In genomic region chr5:12330381-12330780, GRCh38 we compare ENCODE assay signal across 26 cellular contexts.
DNase-seq lines count a peak whose midpoint lies in the region; ATAC-seq and TF ChIP-seq lines count a peak whose summit lies in the region.
"Had no signal": no experiment of that assay in that cellular context is flagged by ENCODE, and none has a peak within 500 bp of the region (broad histone marks: within the 10 kb centered on the region; RNA-seq: fewer than 3 reads in every experiment).

No MANE protein-coding gene starts in this region.

- DNase-seq in DMS53 (lab: John Stamatoyannopoulos, UW) (peak; percentile 64), DMS53 treated with DMSO at 0.1 percent for 48 hours (lab: John Stamatoyannopoulos, UW; ENCODE audit: unreplicated experiment) (no peak), WTC11 (ENCODE audit: low spot score) (no peak), SW480 (ENCODE audit: low spot score) (no peak)
- no peak for DNase-seq in activated T-cell treated with anti-CD3 and anti-CD28 coated beads, Interleukin-2, amount 50 U/mL, for 48 hours
- DNase-seq: CD8-positive, alpha-beta memory T cell; DMS 273 treated with DMSO at 0.1 percent for 48 hours; DND-41; HFFc6; Karpas-422; NCI-H1092 treated with DMSO at 0.1 percent for 48 hours; NCI-H1436 treated with DMSO at 0.1 percent for 48 hours; NCI-H1930; NCI-H2171; NCI-H524; NCI-H82; Peyer's patch; SHP77 treated with DMSO at 0.1 percent for 48 hours had no signal

- peaks cover 24% of the 10 kb centered on the region for H3K9me3 Mint-ChIP-seq in WTC11

- H3K9me3 ChIP-seq in HUES48 (ENCODE audit: control insufficient read depth, insufficient read depth, low read length) (peaks cover 20% of the 10 kb centered on the region), iPS-20b (ENCODE audit: insufficient read depth, low read depth, low read length) (peaks cover 21% of the 10 kb centered on the region; the same call in 1 of the 2 replicates)
- H3K9me3 ChIP-seq: HAP-1, Peyer's patch had no signal

- H3K9ac ChIP-seq in HUES48 (ENCODE audit: low read depth, low read length) (no peak overlapping the region), iPS-20b (ENCODE audit: low read depth, low read length) (peak overlapping the region; percentile 36; the same call in 1 of the 2 replicates)

- peak overlapping the region; percentile 94 for H3K27ac ChIP-seq in HUES48 (ENCODE audit: low read depth, low read length)
- peak overlapping the region; percentile 7 for H3K27ac ChIP-seq in iPS-20b (ENCODE audit: low read length)
- H3K27ac ChIP-seq: 22Rv1, C4-2B, Peyer's patch had no signal

- no peaks in the 10 kb centered on the region; the same call in 1 of the 2 replicates for H3K27me3 Mint-ChIP-seq in WTC11 (ENCODE audit: low read depth)
- H3K27me3 Mint-ChIP-seq: B cell; CD8-positive, alpha-beta memory T cell had no signal

- H3K4me3 ChIP-seq in HUES48 (ENCODE audit: low read depth, low read length), result no peak overlapping the region
- peak overlapping the region; percentile 25; the same call in 1 of the 2 replicates for H3K4me3 ChIP-seq in iPS-20b (ENCODE audit: low read length)
- H3K4me3 ChIP-seq: HAP-1, Peyer's patch had no signal

- H3K27me3 ChIP-seq in HUES48 (ENCODE audit: control insufficient read depth, insufficient read depth, low read length) (no peaks in the 10 kb centered on the region), iPS-20b (ENCODE audit: insufficient read depth, low read length) (no peaks in the 10 kb centered on the region)
- H3K27me3 ChIP-seq: Peyer's patch had no signal

- TF ChIP-seq CTCF in WTC11 (IDR thresholded peaks at IDR 0.05), result no peak

- CTCF ChIA-PET in WTC11 (lab: Charles Lee), result interaction anchor here (0.7 kb wide), 1 partner anchor 38 kb away, joined by 3 read pairs; no protein-coding TSS in a partner anchor

- H3K4me1 Mint-ChIP-seq in WTC11, result peaks cover 74% of the 10 kb centered on the region
- H3K4me1 Mint-ChIP-seq: B cell; CD8-positive, alpha-beta memory T cell had no signal

- peak overlapping the region; percentile 26; the same call in 1 of the 2 replicates for H3K4me3 Mint-ChIP-seq in WTC11
- H3K4me3 Mint-ChIP-seq: B cell; CD8-positive, alpha-beta memory T cell; HFFc6 had no signal

- peaks cover 28% of the 10 kb centered on the region for H3K36me3 Mint-ChIP-seq in WTC11
- H3K36me3 Mint-ChIP-seq: CD8-positive, alpha-beta memory T cell had no signal

- H3K4me1 ChIP-seq in HUES48 (ENCODE audit: control insufficient read depth, insufficient read depth, low read length) (peaks cover 36% of the 10 kb centered on the region), iPS-20b (ENCODE audit: insufficient read depth, low read length) (peaks cover 24% of the 10 kb centered on the region; the same call in 1 of the 2 replicates)
- H3K4me1 ChIP-seq: HAP-1, Peyer's patch had no signal

- POLR2A ChIA-PET in WTC11 (lab: Charles Lee), result no interaction called here

- peak overlapping the region; percentile 98 for H3K27ac Mint-ChIP-seq in WTC11
- H3K27ac Mint-ChIP-seq: B cell; CD8-positive, alpha-beta memory T cell; HFFc6 had no signal

- no peaks in the 10 kb centered on the region for H3K36me3 ChIP-seq in HUES48 (ENCODE audit: control insufficient read depth, insufficient read depth, low read length)
- H3K36me3 ChIP-seq in iPS-20b (ENCODE audit: insufficient read depth, low read depth, low read length), result no peaks in the 10 kb centered on the region
- H3K36me3 ChIP-seq: HAP-1, Peyer's patch had no signal

- ATAC-seq in WTC11 (peak; percentile 11; the same call in 1 of the 2 replicates), HG03108 (IDR thresholded peaks at IDR 0.05; ENCODE audit: unreplicated experiment) (no peak)
- ATAC-seq: HepG2 had no signal

TF ChIP-seq in WTC11, 78 proteins besides CTCF, POLR2A, EP300 and RAD21:
- no peak for TF ChIP-seq USF2 (CRISPR knock-in tag; IDR thresholded peaks at IDR 0.05)
- TF ChIP-seq ZNF416 (CRISPR knock-in tag; IDR thresholded peaks at IDR 0.05), result no peak
- no peak for TF ChIP-seq ZNF423 (CRISPR knock-in tag; IDR thresholded peaks at IDR 0.05)
- no peak for TF ChIP-seq FOXJ3 (CRISPR knock-in tag; IDR thresholded peaks at IDR 0.05; ENCODE audit: borderline replicate concordance)
- no peak for TF ChIP-seq CREB1 (CRISPR knock-in tag; IDR thresholded peaks at IDR 0.05)
- no peak for TF ChIP-seq IRF1 (CRISPR knock-in tag; IDR thresholded peaks at IDR 0.05)
- no peak for TF ChIP-seq NR3C1 (CRISPR knock-in tag; conservative IDR thresholded peaks at IDR 0.05; ENCODE audit: low read depth)
- TF ChIP-seq ZNF671 (CRISPR knock-in tag; IDR thresholded peaks at IDR 0.05), result no peak
- TF ChIP-seq NR1H2 (CRISPR knock-in tag; IDR thresholded peaks at IDR 0.05), result no peak
- no peak for TF ChIP-seq GABPB1 (CRISPR knock-in tag; IDR thresholded peaks at IDR 0.05)
- no peak for TF ChIP-seq CREM (CRISPR knock-in tag; IDR thresholded peaks at IDR 0.05)
- TF ChIP-seq TCF7 (CRISPR knock-in tag; IDR thresholded peaks at IDR 0.05; ENCODE audit: low read depth), result no peak
- no peak for TF ChIP-seq HMGA2 (CRISPR knock-in tag; IDR thresholded peaks at IDR 0.05)
